1 cellular context compared by ENCODE assay signal in genomic region chr16:67279296-67280089, GRCh38.
A peak's percentile ranks its signal among the peaks of the same experiment; 100 is the strongest.
TF ChIP-seq lines count a peak whose summit lies in the region.

PLEKHG4 (plus strand) TSS chr16:67279532; CDS start chr16:67280045, 513 bp downstream.

TF ChIP-seq in K562, 482 proteins besides CTCF, POLR2A, EP300 and RAD21 (continued from another document and continues in another):
- no peak for TF ChIP-seq ZKSCAN3 (CRISPR knock-in tag; IDR thresholded peaks at IDR 0.05)
- TF ChIP-seq JUNB (CRISPR knock-in tag; conservative IDR thresholded peaks at IDR 0.05), result no peak
- TF ChIP-seq ZNF695 (CRISPR knock-in tag; IDR thresholded peaks at IDR 0.05), result no peak
- TF ChIP-seq, protein P1, sequence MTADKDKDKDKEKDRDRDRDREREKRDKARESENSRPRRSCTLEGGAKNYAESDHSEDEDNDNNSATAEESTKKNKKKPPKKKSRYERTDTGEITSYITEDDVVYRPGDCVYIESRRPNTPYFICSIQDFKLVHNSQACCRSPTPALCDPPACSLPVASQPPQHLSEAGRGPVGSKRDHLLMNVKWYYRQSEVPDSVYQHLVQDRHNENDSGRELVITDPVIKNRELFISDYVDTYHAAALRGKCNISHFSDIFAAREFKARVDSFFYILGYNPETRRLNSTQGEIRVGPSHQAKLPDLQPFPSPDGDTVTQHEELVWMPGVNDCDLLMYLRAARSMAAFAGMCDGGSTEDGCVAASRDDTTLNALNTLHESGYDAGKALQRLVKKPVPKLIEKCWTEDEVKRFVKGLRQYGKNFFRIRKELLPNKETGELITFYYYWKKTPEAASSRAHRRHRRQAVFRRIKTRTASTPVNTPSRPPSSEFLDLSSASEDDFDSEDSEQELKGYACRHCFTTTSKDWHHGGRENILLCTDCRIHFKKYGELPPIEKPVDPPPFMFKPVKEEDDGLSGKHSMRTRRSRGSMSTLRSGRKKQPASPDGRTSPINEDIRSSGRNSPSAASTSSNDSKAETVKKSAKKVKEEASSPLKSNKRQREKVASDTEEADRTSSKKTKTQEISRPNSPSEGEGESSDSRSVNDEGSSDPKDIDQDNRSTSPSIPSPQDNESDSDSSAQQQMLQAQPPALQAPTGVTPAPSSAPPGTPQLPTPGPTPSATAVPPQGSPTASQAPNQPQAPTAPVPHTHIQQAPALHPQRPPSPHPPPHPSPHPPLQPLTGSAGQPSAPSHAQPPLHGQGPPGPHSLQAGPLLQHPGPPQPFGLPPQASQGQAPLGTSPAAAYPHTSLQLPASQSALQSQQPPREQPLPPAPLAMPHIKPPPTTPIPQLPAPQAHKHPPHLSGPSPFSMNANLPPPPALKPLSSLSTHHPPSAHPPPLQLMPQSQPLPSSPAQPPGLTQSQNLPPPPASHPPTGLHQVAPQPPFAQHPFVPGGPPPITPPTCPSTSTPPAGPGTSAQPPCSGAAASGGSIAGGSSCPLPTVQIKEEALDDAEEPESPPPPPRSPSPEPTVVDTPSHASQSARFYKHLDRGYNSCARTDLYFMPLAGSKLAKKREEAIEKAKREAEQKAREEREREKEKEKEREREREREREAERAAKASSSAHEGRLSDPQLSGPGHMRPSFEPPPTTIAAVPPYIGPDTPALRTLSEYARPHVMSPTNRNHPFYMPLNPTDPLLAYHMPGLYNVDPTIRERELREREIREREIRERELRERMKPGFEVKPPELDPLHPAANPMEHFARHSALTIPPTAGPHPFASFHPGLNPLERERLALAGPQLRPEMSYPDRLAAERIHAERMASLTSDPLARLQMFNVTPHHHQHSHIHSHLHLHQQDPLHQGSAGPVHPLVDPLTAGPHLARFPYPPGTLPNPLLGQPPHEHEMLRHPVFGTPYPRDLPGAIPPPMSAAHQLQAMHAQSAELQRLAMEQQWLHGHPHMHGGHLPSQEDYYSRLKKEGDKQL (CRISPR knock-in tag; IDR thresholded peaks at IDR 0.05; ENCODE audit: borderline replicate concordance), result no peak
- peak; percentile 62 for TF ChIP-seq CTBP1 (IDR thresholded peaks at IDR 0.05; ENCODE audit: borderline replicate concordance)
- TF ChIP-seq HNRNPUL1 (IDR thresholded peaks at IDR 0.05; ENCODE audit: low read length), result no peak
- no peak for TF ChIP-seq HNRNPK (IDR thresholded peaks at IDR 0.05; ENCODE audit: low read depth, low read length, poor library complexity, severe bottlenecking)
- TF ChIP-seq RBBP5 (IDR thresholded peaks at IDR 0.05; ENCODE audit: borderline replicate concordance, insufficient read depth, low read length, poor library complexity, severe bottlenecking), result peak; percentile 81
- TF ChIP-seq TEAD4 (IDR thresholded peaks at IDR 0.05; ENCODE audit: low read length), result no peak
- TF ChIP-seq TEAD4 (CRISPR knock-in tag; IDR thresholded peaks at IDR 0.05; ENCODE audit: borderline replicate concordance), result no peak
- TF ChIP-seq TAF15 (IDR thresholded peaks at IDR 0.05; ENCODE audit: low read depth, low read length), result no peak
- peak; percentile 51; the same call in 1 of the 2 replicates for TF ChIP-seq ZBTB7A (IDR thresholded peaks at IDR 0.05; ENCODE audit: borderline replicate concordance, control insufficient read depth, low read depth, low read length)
- peak; percentile 100 for TF ChIP-seq NCOA6 (IDR thresholded peaks at IDR 0.05)
- TF ChIP-seq ZNF143 (CRISPR knock-in tag; IDR thresholded peaks at IDR 0.05), result 0 out of 2 replicates have a peak, but pooled peaks have one; percentile 27
- TF ChIP-seq ZBTB9 (CRISPR knock-in tag; IDR thresholded peaks at IDR 0.05), result peak; percentile 90
- TF ChIP-seq MTF1 (CRISPR knock-in tag; IDR thresholded peaks at IDR 0.05; ENCODE audit: borderline replicate concordance), result no peak
- TF ChIP-seq MIER1 (IDR thresholded peaks at IDR 0.05; ENCODE audit: low read depth), result no peak
- TF ChIP-seq ZNF589 (CRISPR knock-in tag; IDR thresholded peaks at IDR 0.05; ENCODE audit: low read depth), result peak; percentile 67; the same call in 1 of the 2 replicates
- peak; percentile 74; the same call in 1 of the 2 replicates for TF ChIP-seq ZNF583 (CRISPR knock-in tag; IDR thresholded peaks at IDR 0.05)
- TF ChIP-seq HDGF (IDR thresholded peaks at IDR 0.05), result no peak
- TF ChIP-seq, protein P2, sequence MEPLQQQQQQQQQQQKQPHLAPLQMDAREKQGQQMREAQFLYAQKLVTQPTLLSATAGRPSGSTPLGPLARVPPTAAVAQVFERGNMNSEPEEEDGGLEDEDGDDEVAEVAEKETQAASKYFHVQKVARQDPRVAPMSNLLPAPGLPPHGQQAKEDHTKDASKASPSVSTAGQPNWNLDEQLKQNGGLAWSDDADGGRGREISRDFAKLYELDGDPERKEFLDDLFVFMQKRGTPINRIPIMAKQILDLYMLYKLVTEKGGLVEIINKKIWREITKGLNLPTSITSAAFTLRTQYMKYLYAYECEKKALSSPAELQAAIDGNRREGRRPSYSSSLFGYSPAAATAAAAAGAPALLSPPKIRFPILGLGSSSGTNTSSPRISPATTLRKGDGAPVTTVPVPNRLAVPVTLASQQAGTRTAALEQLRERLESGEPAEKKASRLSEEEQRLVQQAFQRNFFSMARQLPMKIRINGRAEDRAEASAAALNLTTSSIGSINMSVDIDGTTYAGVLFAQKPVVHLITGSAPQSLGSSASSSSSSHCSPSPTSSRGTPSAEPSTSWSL (CRISPR knock-in tag; IDR thresholded peaks at IDR 0.05; ENCODE audit: borderline replicate concordance), result no peak
- TF ChIP-seq FOXM1 (IDR thresholded peaks at IDR 0.05; ENCODE audit: low read depth), result no peak
- TF ChIP-seq FOXM1 (CRISPR knock-in tag; IDR thresholded peaks at IDR 0.05; ENCODE audit: low read depth), result no peak
- peak; percentile 42; the same call in 1 of the 2 replicates for TF ChIP-seq ELF2 (CRISPR knock-in tag; IDR thresholded peaks at IDR 0.05)
- TF ChIP-seq, protein P3, sequence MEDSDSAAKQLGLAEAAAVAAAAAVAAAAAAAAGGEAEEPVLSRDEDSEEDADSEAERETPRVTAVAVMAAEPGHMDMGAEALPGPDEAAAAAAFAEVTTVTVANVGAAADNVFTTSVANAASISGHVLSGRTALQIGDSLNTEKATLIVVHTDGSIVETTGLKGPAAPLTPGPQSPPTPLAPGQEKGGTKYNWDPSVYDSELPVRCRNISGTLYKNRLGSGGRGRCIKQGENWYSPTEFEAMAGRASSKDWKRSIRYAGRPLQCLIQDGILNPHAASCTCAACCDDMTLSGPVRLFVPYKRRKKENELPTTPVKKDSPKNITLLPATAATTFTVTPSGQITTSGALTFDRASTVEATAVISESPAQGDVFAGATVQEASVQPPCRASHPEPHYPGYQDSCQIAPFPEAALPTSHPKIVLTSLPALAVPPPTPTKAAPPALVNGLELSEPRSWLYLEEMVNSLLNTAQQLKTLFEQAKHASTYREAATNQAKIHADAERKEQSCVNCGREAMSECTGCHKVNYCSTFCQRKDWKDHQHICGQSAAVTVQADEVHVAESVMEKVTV (CRISPR knock-in tag; IDR thresholded peaks at IDR 0.05), result peak; percentile 54; the same call in 1 of the 2 replicates
- no peak for TF ChIP-seq BRF2 (IDR thresholded peaks at IDR 0.05; ENCODE audit: borderline replicate concordance, insufficient read depth, insufficient read length)
- TF ChIP-seq, protein P4, sequence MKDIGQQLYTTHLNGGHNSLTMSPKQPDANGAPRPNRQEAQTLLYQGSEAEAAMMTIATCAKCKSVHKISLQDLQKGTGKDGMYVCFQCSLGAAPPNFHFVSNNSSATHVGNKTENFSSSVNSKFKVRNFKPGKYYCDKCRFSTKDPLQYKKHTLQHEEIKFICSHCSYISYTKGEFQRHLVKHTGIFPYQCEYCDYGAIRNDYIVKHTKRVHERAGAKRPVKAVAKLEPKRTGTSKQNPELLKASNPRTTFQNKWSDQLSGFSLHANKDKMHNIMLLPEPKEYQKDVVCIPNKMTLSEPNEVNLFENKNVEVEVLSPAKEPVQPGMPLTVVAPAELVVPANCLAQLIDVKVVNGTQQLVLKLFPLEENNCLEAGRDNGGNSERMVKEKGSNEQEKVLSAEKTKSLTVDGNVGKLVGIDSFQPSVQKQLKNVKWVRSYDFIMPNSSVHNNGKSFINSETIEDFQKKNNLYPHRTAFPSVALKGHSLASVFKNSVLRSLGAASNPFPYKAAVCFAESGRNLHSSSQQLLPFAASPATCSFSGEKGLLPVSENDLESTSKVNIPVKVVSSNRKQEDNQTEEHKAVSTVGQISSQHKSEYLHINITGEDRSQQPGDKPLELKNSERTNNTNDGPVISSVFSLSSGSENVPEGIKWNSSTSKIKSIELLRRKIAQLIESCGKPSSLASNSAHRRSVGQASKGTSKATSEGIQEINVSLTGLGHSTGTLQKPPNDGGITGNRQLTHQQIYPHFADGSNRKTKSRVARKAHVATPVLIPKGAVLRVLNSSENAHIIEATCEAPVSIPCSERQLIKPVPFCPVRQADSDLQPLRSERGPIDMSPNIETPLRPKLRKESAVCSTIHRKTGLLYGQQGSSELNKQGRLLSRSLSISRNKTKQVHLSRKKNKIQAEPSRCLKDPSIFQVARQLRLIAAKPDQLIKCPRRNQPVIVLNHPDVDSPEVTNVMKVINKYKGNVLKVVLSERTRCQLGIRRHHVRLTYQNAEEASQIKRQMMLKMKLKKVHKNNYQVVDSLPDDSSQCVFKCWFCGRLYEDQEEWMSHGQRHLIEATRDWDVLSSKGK (CRISPR knock-in tag; IDR thresholded peaks at IDR 0.05), result no peak
- no peak for TF ChIP-seq NR2F6 (CRISPR knock-in tag; IDR thresholded peaks at IDR 0.05)
- peak; percentile 11 to 93 (median 71); a peak in 4 of 6 replicates for TF ChIP-seq ZBTB11 (CRISPR knock-in tag; IDR thresholded peaks at IDR 0.05)
- no peak for TF ChIP-seq ZNF253 (CRISPR knock-in tag; conservative IDR thresholded peaks at IDR 0.05)
- TF ChIP-seq MAFF (IDR thresholded peaks at IDR 0.05; ENCODE audit: low read length), result no peak
- no peak for TF ChIP-seq ZNF347 (CRISPR knock-in tag; IDR thresholded peaks at IDR 0.05; ENCODE audit: low read depth)
- no peak for TF ChIP-seq ZEB2 (IDR thresholded peaks at IDR 0.05)
- peak; percentile 52; the same call in 1 of the 2 replicates for TF ChIP-seq POLR2AphosphoS5 (IDR thresholded peaks at IDR 0.05; ENCODE audit: control insufficient read depth, insufficient read depth, low read depth, low read length)
- TF ChIP-seq MLLT1 (IDR thresholded peaks at IDR 0.05), result no peak
- no peak for TF ChIP-seq ZFP1 (CRISPR knock-in tag; IDR thresholded peaks at IDR 0.05)
